Comparison of ENCODE assay signal across 10 cellular contexts in the genomic region with DNA sequence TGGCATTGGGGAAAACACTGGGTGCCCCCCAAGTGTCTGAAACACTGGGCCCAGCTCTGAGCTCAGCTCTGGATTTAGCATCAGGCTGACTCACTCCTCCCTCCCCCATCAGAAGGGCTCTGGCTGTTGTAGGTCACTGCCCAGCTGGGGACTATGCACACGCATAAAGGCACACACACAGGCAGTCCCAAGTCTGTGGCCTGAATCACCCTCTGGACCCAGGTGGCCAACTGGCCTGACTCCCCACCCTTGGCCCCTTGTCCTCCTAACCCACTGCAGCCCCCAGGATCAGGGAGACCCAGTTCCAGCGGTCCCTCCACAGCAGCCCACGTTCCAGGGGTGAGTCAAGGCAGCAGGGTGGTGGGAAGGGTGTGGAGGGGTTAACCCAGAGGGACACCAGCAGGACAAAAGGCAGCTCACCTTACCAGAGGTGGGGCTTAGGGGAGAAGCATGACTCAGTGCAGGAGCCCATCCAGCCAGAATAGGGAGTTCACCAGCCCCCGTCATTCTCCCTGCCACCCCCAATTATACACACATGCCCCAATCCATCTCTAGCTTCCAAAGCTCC. TPM values are rescaled to one million over a fixed set of nuclear protein-coding genes. Genes with fewer than 3 reads are reported as not detected.
DNase-seq lines count a peak whose midpoint lies in the region; ATAC-seq, FAIRE-seq and TF ChIP-seq lines count a peak whose summit lies in the region.
"Had no signal": no experiment of that assay in that cellular context is flagged by ENCODE, and none has a peak within 500 bp of the region (broad histone marks: within the 10 kb centered on the region; RNA-seq: fewer than 3 reads in every experiment).

No MANE protein-coding gene starts in this region.

- TF ChIP-seq POLR2A in adrenal gland (IDR thresholded peaks at IDR 0.05), result peak in 1 of 2 donors; percentile 33

- no peaks in the 10 kb centered on the region for H3K9me3 Mint-ChIP-seq in stimulated activated naive B cell treated with anti-CD40 and anti-IgM and Interleukin-4, amounts not matched to agents 10 μg/mL and 1 μg/mL and 100 μg/mL, for 72 hours
- H3K9me3 Mint-ChIP-seq in immature natural killer cell, result no peaks in the 10 kb centered on the region

- H3K4me3 ChIP-seq in adrenal gland, result no peak overlapping the region

- peak overlapping the region; percentile 73 for H3K27ac Mint-ChIP-seq in stimulated activated naive B cell treated with anti-CD40 and anti-IgM and Interleukin-4, amounts not matched to agents 10 μg/mL and 1 μg/mL and 100 μg/mL, for 72 hours
- no peak overlapping the region for H3K27ac Mint-ChIP-seq in immature natural killer cell

- no peaks in the 10 kb centered on the region for H3K36me3 ChIP-seq in adrenal gland (replicated peaks in 1 of 2)

- no peak for TF ChIP-seq CTCF in adrenal gland (IDR thresholded peaks at IDR 0.05)

- peak overlapping the region in 2 of 5 donors; percentile 28 to 76 for H3K27ac ChIP-seq in adrenal gland

- peaks cover 7 to 22% of the 10 kb centered on the region in 2 donors for H3K36me3 Mint-ChIP-seq in stimulated activated naive B cell treated with anti-CD40 and anti-IgM and Interleukin-4, amounts not matched to agents 10 μg/mL and 1 μg/mL and 100 μg/mL, for 72 hours
- H3K36me3 Mint-ChIP-seq in immature natural killer cell, result peaks cover 0 to 8% (median 4%) of the 10 kb centered on the region in 3 donors

- FAIRE-seq in HTR-8/SVneo (lab: Jason Lieb, UNC), result peak; percentile 33

- H3K4me1 Mint-ChIP-seq in stimulated activated naive B cell treated with anti-CD40 and anti-IgM and Interleukin-4, amounts not matched to agents 10 μg/mL and 1 μg/mL and 100 μg/mL, for 72 hours, result peaks cover 42 to 70% of the 10 kb centered on the region in 2 donors
- H3K4me1 Mint-ChIP-seq in immature natural killer cell, result peaks cover 25 to 40% of the 10 kb centered on the region in 2 donors

- ATAC-seq in left ventricle myocardium superior (peak; percentile 92), GM21447 (IDR thresholded peaks at IDR 0.05; ENCODE audit: unreplicated experiment) (no peak), HG03095 (IDR thresholded peaks at IDR 0.05; ENCODE audit: unreplicated experiment) (no peak)
- ATAC-seq in stimulated activated naive B cell treated with anti-CD40 and anti-IgM and Interleukin-4, amounts not matched to agents 10 μg/mL and 1 μg/mL and 100 μg/mL, for 72 hours (replicated peaks), result peak; percentile 60 to 63

- no peaks in the 10 kb centered on the region for H3K9me3 ChIP-seq in adrenal gland (replicated peaks in 1 of 3)

- H3K4me1 ChIP-seq in adrenal gland (replicated peaks in 1 of 2), result peaks cover 0 to 13% of the 10 kb centered on the region in 2 donors

- WGBS in adrenal gland, 4 donors, result 66 to 80% (median 70%) methylated on average over 2 to 4 of the region's 4 CpGs

- H3K27me3 Mint-ChIP-seq in stimulated activated naive B cell treated with anti-CD40 and anti-IgM and Interleukin-4, amounts not matched to agents 10 μg/mL and 1 μg/mL and 100 μg/mL, for 72 hours, result no peaks in the 10 kb centered on the region
- peaks cover 0 to 2% (median 0%) of the 10 kb centered on the region in 3 donors for H3K27me3 Mint-ChIP-seq in immature natural killer cell (ENCODE audit: low read depth in 3 of 3)

- DNase-seq in HTR-8/SVneo (ENCODE audit: insufficient read length, low spot score) (peak; percentile 65), adrenal gland (peak; percentile 77 to 90 (median 84)), left ventricle myocardium superior (peak; percentile 60), NCI-H1417 (lab: John Stamatoyannopoulos, UW) (no peak), immature natural killer cell (no peak)
- DNase-seq in stimulated activated naive B cell treated with anti-CD40 and anti-IgM and Interleukin-4, amounts not matched to agents 10 μg/mL and 1 μg/mL and 100 μg/mL, for 72 hours, result no peak
- DNase-seq: activated CD4-positive, alpha-beta T cell treated with anti-CD3 and anti-CD28 coated beads for 1 hour; KBM-7 had no signal

- intact Hi-C loops in adrenal gland (cut with DNase I) (no loop called here), left ventricle myocardium superior (cut with micrococcal nuclease) (no loop called here)

- H3K4me3 Mint-ChIP-seq in stimulated activated naive B cell treated with anti-CD40 and anti-IgM and Interleukin-4, amounts not matched to agents 10 μg/mL and 1 μg/mL and 100 μg/mL, for 72 hours, result no peak overlapping the region
- H3K4me3 Mint-ChIP-seq in immature natural killer cell, result no peak overlapping the region

- no peaks in the 10 kb centered on the region for H3K27me3 ChIP-seq in adrenal gland

RNA-seq across cellular contexts. Expression of a gene that starts 47.0 kb away (rescaled TPM):
- total RNA-seq in adrenal gland (10 to 100 TPM; 27.0 to 59.0 (median 40.9) TPM), left ventricle myocardium superior (346 TPM)
- polyA plus RNA-seq in adrenal gland (10 to 100 TPM; 24.7 to 95.6 (median 42.3) TPM), immature natural killer cell (10 to 100 TPM in 1 of 3 donors, 1 to 10 TPM in 2; 1.5 to 32.5 (median 5.2) TPM)

Comparison
In these comparisons a context has a peak if more than half of its experiments do, and no peak if none do; other contexts are left out.
1. DNase-seq: peak in HTR-8/SVneo (single experiment), adrenal gland (7 of 7) and left ventricle myocardium superior (single experiment); none in stimulated activated naive B cell treated with anti-CD40 and anti-IgM and Interleukin-4, amounts not matched to agents 10 μg/mL and 1 μg/mL and 100 μg/mL, for 72 hours (single experiment), NCI-H1417 (0 of 3) and immature natural killer cell (0 of 3).
2. ATAC-seq: peak in left ventricle myocardium superior (single experiment) and stimulated activated naive B cell treated with anti-CD40 and anti-IgM and Interleukin-4, amounts not matched to agents 10 μg/mL and 1 μg/mL and 100 μg/mL, for 72 hours (2 of 2); none in GM21447 (single experiment) and HG03095 (single experiment).